In genomic region chr12:106096376-106096775, GRCh38 we compare ENCODE assay signal across 15 cellular contexts. TPM values are rescaled to one million over a fixed set of nuclear protein-coding genes. Genes with fewer than 3 reads are reported as not detected.
DNase-seq lines count a peak whose midpoint lies in the region; ATAC-seq, FAIRE-seq and TF ChIP-seq lines count a peak whose summit lies in the region.
"Had no signal": no experiment of that assay in that cellular context is flagged by ENCODE, and none has a peak within 500 bp of the region (broad histone marks: within the 10 kb centered on the region; RNA-seq: fewer than 3 reads in every experiment).

No MANE protein-coding gene starts in this region.

- H3K27ac Mint-ChIP-seq in glutamatergic neuron (ENCODE audit: unreplicated experiment) = no peak overlapping the region
- H3K27ac Mint-ChIP-seq: GM23338 had no signal

- H3K27me3 ChIP-seq in bronchial epithelial cell (ENCODE audit: control insufficient read depth, insufficient read depth, low read length) = no peaks in the 10 kb centered on the region
- H3K27me3 ChIP-seq in prostate gland (replicated peaks; ENCODE audit: insufficient read depth) = no peaks in the 10 kb centered on the region
- H3K27me3 ChIP-seq in Peyer's patch = no peaks in the 10 kb centered on the region
- H3K27me3 ChIP-seq: SJSA1 had no signal

- H3K36me3 ChIP-seq in bronchial epithelial cell (ENCODE audit: control insufficient read depth, insufficient read depth, low read length) = no peaks in the 10 kb centered on the region
- no peaks in the 10 kb centered on the region for H3K36me3 ChIP-seq in prostate gland
- no peaks in the 10 kb centered on the region for H3K36me3 ChIP-seq in Peyer's patch

- H3K27me3 Mint-ChIP-seq in glutamatergic neuron (ENCODE audit: unreplicated experiment) = peaks cover 3% of the 10 kb centered on the region

- no peak for TF ChIP-seq CTCF in AG10803 (conservative IDR thresholded peaks at IDR 0.05; ENCODE audit: low read length)
- TF ChIP-seq CTCF in bronchial epithelial cell (IDR thresholded peaks at IDR 0.05; ENCODE audit: insufficient read depth, low read length, severe bottlenecking) = no peak
- TF ChIP-seq CTCF in prostate gland (IDR thresholded peaks at IDR 0.05) = no peak
- TF ChIP-seq CTCF in Peyer's patch (IDR thresholded peaks at IDR 0.05) = no peak
- TF ChIP-seq CTCF in glutamatergic neuron (IDR thresholded peaks at IDR 0.05; ENCODE audit: partially characterized antibody, unreplicated experiment) = no peak

- H3K36me3 Mint-ChIP-seq in glutamatergic neuron (ENCODE audit: unreplicated experiment) = peaks cover 10% of the 10 kb centered on the region

- H3K4me1 ChIP-seq in prostate gland (replicated peaks) (peaks cover 5% of the 10 kb centered on the region), Peyer's patch (no peaks in the 10 kb centered on the region)

- no peak for FAIRE-seq in bronchial epithelial cell (lab: Jason Lieb, UNC)
- FAIRE-seq: GM12892 had no signal

- H3K27ac ChIP-seq in prostate gland (peak overlapping the region in 1 of 2 donors; percentile 1), Peyer's patch (no peak overlapping the region)
- H3K27ac ChIP-seq: SJSA1, VCaP had no signal

- intact Hi-C loops in left ventricle myocardium superior (cut with micrococcal nuclease) = no loop called here
- intact Hi-C loops in prostate gland (cut with DNase I) = no loop called here

- ATAC-seq in left ventricle myocardium superior = peak; percentile 78
- ATAC-seq: GM23338 had no signal

- 23% methylated on average over 12 of the region's 12 CpGs for WGBS in prostate gland

- H3K4me3 Mint-ChIP-seq in glutamatergic neuron (ENCODE audit: unreplicated experiment) = no peak overlapping the region
- H3K4me3 Mint-ChIP-seq: GM23338 had no signal

- DNase-seq in AG10803 (ENCODE audit: low read depth) (peak; percentile 80), bronchial epithelial cell (ENCODE audit: low read depth) (peak; percentile 18), left ventricle myocardium superior (no peak), prostate gland (ENCODE audit: low spot score) (peak; percentile 82), Peyer's patch (no peak), glutamatergic neuron (no peak), islet precursor cell (no peak)
- no peak for DNase-seq in stimulated activated naive CD4-positive, alpha-beta T cell (lab: John Stamatoyannopoulos, UW)
- DNase-seq: activated CD8-positive, alpha-beta memory T cell treated with anti-CD3 and anti-CD28 coated beads, Interleukin-2, amount 50 U/mL, for 48 hours; DMS153; NCI-H1048 had no signal

- H3K4me3 ChIP-seq in AG10803 (ENCODE audit: low read length) (no peak overlapping the region), bronchial epithelial cell (ENCODE audit: low read depth, low read length) (no peak overlapping the region), prostate gland (no peak overlapping the region), Peyer's patch (no peak overlapping the region)
- H3K4me3 ChIP-seq: GM23338, SJSA1 had no signal

- H3K4me1 Mint-ChIP-seq in glutamatergic neuron (ENCODE audit: low read depth, unreplicated experiment) = peaks cover 2% of the 10 kb centered on the region

- no peak for TF ChIP-seq POLR2A in prostate gland (IDR thresholded peaks at IDR 0.05)
- no peak for TF ChIP-seq POLR2A in Peyer's patch (IDR thresholded peaks at IDR 0.05)

- peaks cover 4% of the 10 kb centered on the region for H3K9me3 Mint-ChIP-seq in glutamatergic neuron (ENCODE audit: unreplicated experiment)
- H3K9me3 Mint-ChIP-seq: GM23338 had no signal

- H3K9me3 ChIP-seq in prostate gland = no peaks in the 10 kb centered on the region
- no peaks in the 10 kb centered on the region for H3K9me3 ChIP-seq in Peyer's patch
- H3K9me3 ChIP-seq: SJSA1 had no signal

RNA-seq across cellular contexts. Expression of gene NUAK1, which starts 42.4 kb away (rescaled TPM):
- total RNA-seq in bronchial epithelial cell = 3.1 and 7.6 TPM in 2 replicates
- total RNA-seq in left ventricle myocardium superior = 38.8 TPM
- 10 to 100 TPM in 1 of 2 donors, 1 to 10 TPM in 1; 9.6 to 16.0 TPM for total RNA-seq in prostate gland
- total RNA-seq in Peyer's patch = 1 to 10 TPM; 2.1 to 7.7 (median 4.6) TPM
- 18.8 TPM for total RNA-seq in glutamatergic neuron (ENCODE audit: unreplicated experiment)

Comparison
In these comparisons a context has a peak if more than half of its experiments do, and no peak if none do; other contexts are left out.
1. DNase-seq: peak in AG10803 (single experiment), bronchial epithelial cell (single experiment) and prostate gland (single experiment); none in left ventricle myocardium superior (single experiment), Peyer's patch (0 of 3), stimulated activated naive CD4-positive, alpha-beta T cell (0 of 6), glutamatergic neuron (single experiment) and islet precursor cell (single experiment).